ENCODE assay signal across 8 cellular contexts in the genomic region with DNA sequence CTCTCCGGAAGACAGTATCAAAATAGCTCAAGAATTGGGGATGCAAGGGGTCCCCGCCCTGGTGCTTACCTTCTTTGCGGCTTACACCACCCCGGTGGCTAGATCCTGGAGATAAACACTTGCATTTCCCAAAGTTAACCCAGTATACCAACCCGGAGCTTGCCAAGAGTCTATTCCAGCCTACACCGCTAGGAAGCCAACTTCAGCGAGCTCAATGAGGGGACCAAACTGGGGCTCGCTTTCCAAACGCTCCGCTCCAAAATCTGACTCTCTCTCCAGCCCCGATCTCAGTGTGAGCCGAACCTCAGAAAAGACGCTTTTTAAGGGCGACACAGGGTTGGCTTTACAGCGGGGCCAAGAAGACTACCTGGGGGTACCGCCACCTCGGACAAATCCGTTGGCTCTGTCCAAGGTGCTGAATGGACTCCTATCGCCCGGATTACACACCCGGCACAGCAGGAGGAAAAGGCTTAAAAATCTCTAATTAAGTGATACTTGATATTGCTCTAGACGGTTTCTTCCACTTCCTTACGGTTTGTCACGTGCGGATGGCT. TPM values are rescaled to one million over a fixed set of nuclear protein-coding genes. Genes with fewer than 3 reads are reported as not detected.
A peak's percentile ranks its signal among the peaks of the same experiment; 100 is the strongest.
DNase-seq lines count a peak whose midpoint lies in the region.

No MANE protein-coding gene starts in this region.

- peaks cover 22% of the 10 kb centered on the region for H3K4me1 Mint-ChIP-seq in activated naive CD4-positive, alpha-beta T cell treated with anti-CD3 and anti-CD28 coated beads for 36 hours (ENCODE audit: low read depth)

- intact Hi-C loops in activated naive CD4-positive, alpha-beta T cell treated with anti-CD3 and anti-CD28 coated beads for 36 hours (cut with micrococcal nuclease), result loop anchor here (2.0 kb wide), 1 partner anchor 20 kb away; the partner anchor contains the start of gene BDNF

- peaks cover 6% of the 10 kb centered on the region for H3K36me3 Mint-ChIP-seq in activated naive CD4-positive, alpha-beta T cell treated with anti-CD3 and anti-CD28 coated beads for 36 hours (ENCODE audit: low read depth)

- H3K9ac ChIP-seq in Karpas-422 (ENCODE audit: low read length), result no peak overlapping the region

- H3K4me1 ChIP-seq in Karpas-422 (ENCODE audit: low read length), result no peaks in the 10 kb centered on the region

- DNase-seq in activated naive CD4-positive, alpha-beta T cell treated with anti-CD3 and anti-CD28 coated beads for 36 hours, result peak; percentile 47
- DNase-seq in activated naive CD4-positive, alpha-beta T cell treated with anti-CD3 and anti-CD28 coated beads, Interleukin-2, amount 50 U/mL, for 16 hours, result no peak
- DNase-seq in RPMI7951 (ENCODE audit: low read depth) (peak; percentile 62), fibroblast of peridontal ligament (ENCODE audit: extremely low read depth) (peak; percentile 68), GOT3 (lab: John Stamatoyannopoulos, UW) (no peak), germinal center (ENCODE audit: low spot score) (no peak), Karpas-422 (no peak)
- DNase-seq in stimulated activated CD8-positive, alpha-beta memory T cell treated with anti-CD3 and anti-CD28 coated beads, Interleukin-4, amount 100 ng/mL, for 48 hours, result peak; percentile 51

- H4K20me1 ChIP-seq in Karpas-422 (ENCODE audit: insufficient read depth, low read depth, low read length), result no peaks in the 10 kb centered on the region

- peaks cover 66% of the 10 kb centered on the region for H3K27me3 Mint-ChIP-seq in activated naive CD4-positive, alpha-beta T cell treated with anti-CD3 and anti-CD28 coated beads for 36 hours (ENCODE audit: low read depth)

- H2AFZ ChIP-seq in Karpas-422 (ENCODE audit: low read length), result no peak overlapping the region

- H3K4me3 ChIP-seq in Karpas-422 (ENCODE audit: low read length), result no peak overlapping the region

- no peak overlapping the region for H3K4me3 Mint-ChIP-seq in activated naive CD4-positive, alpha-beta T cell treated with anti-CD3 and anti-CD28 coated beads for 36 hours

- no peaks in the 10 kb centered on the region for H3K9me3 ChIP-seq in Karpas-422 (ENCODE audit: low read length)

- no peaks in the 10 kb centered on the region for H3K27me3 ChIP-seq in Karpas-422 (ENCODE audit: low read length)

- H3K9me2 ChIP-seq in Karpas-422 (replicated peaks; ENCODE audit: insufficient read depth, low read length), result no peaks in the 10 kb centered on the region

- H3K27ac ChIP-seq in Karpas-422 (ENCODE audit: low read length), result no peak overlapping the region

- H3K27ac Mint-ChIP-seq in activated naive CD4-positive, alpha-beta T cell treated with anti-CD3 and anti-CD28 coated beads for 36 hours, result no peak overlapping the region

- CTCF ChIA-PET in activated naive CD4-positive, alpha-beta T cell treated with anti-CD3 and anti-CD28 coated beads for 36 hours (lab: Charles Lee), result interaction anchor here (0.6 to 1.1 kb wide), 2 partner anchors 16 to 235 kb away, joined by 3 read pairs; no protein-coding TSS in a partner anchor

- no peaks in the 10 kb centered on the region for H3K36me3 ChIP-seq in Karpas-422 (ENCODE audit: insufficient read depth, low read length)

- H3K9me3 Mint-ChIP-seq in activated naive CD4-positive, alpha-beta T cell treated with anti-CD3 and anti-CD28 coated beads for 36 hours, result peaks cover 4% of the 10 kb centered on the region

- H3K4me2 ChIP-seq in Karpas-422 (ENCODE audit: low read depth, low read length, poor library complexity, severe bottlenecking), result no peak overlapping the region

- no peaks in the 10 kb centered on the region for H3K79me2 ChIP-seq in Karpas-422 (ENCODE audit: low read length)

RNA-seq across cellular contexts. Expression of gene BDNF, which starts 20.1 kb away (rescaled TPM):
- total RNA-seq in activated naive CD4-positive, alpha-beta T cell treated with anti-CD3 and anti-CD28 coated beads for 36 hours, result not detected
- total RNA-seq in RPMI7951 (2014; rRNA removed; shearing (Covaris generic)), result 4.8 and 4.9 TPM in 2 replicates
- total RNA-seq in Karpas-422 (2014; rRNA removed; shearing (Covaris generic); ENCODE audit: low replicate concordance), result 0.04 TPM in 1 of 2 replicates, not detected in the other

Comparison
In these comparisons a context has a peak if more than half of its experiments do, and no peak if none do; other contexts are left out.
1. DNase-seq: peak in activated naive CD4-positive, alpha-beta T cell treated with anti-CD3 and anti-CD28 coated beads for 36 hours (single experiment), RPMI7951 (single experiment), fibroblast of peridontal ligament (single experiment) and stimulated activated CD8-positive, alpha-beta memory T cell treated with anti-CD3 and anti-CD28 coated beads, Interleukin-4, amount 100 ng/mL, for 48 hours (single experiment); none in activated naive CD4-positive, alpha-beta T cell treated with anti-CD3 and anti-CD28 coated beads, Interleukin-2, amount 50 U/mL, for 16 hours (single experiment), GOT3 (single experiment), germinal center (single experiment) and Karpas-422 (single experiment).